1 cellular context compared by ENCODE assay signal in genomic region chr16:30950516-30951073, GRCh38.
TF ChIP-seq lines count a peak whose summit lies in the region.

No MANE protein-coding gene starts in this region.

TF ChIP-seq in HCT116, 20 proteins besides CTCF, POLR2A, EP300 and RAD21:
- TF ChIP-seq POLR2AphosphoS5 (IDR thresholded peaks at IDR 0.05; ENCODE audit: low read depth, low read length) (no peak), ZBTB33 (IDR thresholded peaks at IDR 0.05; ENCODE audit: extremely low read depth, insufficient replicate concordance, low read length) (no peak), TCF7L2 (IDR thresholded peaks at IDR 0.05; ENCODE audit: borderline replicate concordance, extremely low read depth, insufficient read depth, insufficient read length) (no peak), CBX3 (IDR thresholded peaks at IDR 0.05; ENCODE audit: low read depth) (no peak), ZFX (IDR thresholded peaks at IDR 0.05) (no peak), YY1 (IDR thresholded peaks at IDR 0.05; ENCODE audit: extremely low read depth, insufficient replicate concordance, low read depth, low read length) (no peak), SRF (IDR thresholded peaks at IDR 0.05; ENCODE audit: low read depth) (no peak), EGR1 (IDR thresholded peaks at IDR 0.05; ENCODE audit: low read depth) (no peak), EZH2phosphoT487 (IDR thresholded peaks at IDR 0.05; ENCODE audit: borderline replicate concordance) (no peak), REST (IDR thresholded peaks at IDR 0.05; ENCODE audit: low read depth) (no peak), CEBPB (IDR thresholded peaks at IDR 0.05; ENCODE audit: low read depth) (no peak), SIN3A (IDR thresholded peaks at IDR 0.05; ENCODE audit: low read depth) (no peak), JUND (IDR thresholded peaks at IDR 0.05) (no peak)
